Comparison of ENCODE assay signal across 32 cellular contexts in the genomic region with DNA sequence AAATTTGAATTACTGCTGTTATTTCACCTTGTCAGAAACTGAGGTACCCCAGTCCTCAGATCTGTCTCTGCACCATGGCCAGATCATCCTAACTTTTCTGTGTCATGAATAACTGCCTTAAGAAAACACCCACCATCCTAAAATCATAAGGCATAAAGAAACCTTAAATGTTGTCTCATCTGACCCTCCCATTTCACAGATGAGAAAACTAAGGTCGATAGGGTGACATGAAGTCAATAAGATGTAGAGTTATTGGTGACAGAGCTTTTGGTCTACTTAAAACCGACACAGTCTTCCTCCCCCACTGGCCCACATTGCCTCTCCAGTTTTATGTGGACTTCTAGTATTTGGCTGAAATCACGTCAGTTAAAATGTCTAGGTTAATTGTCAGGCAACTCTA.
"Had no signal": no experiment of that assay in that cellular context is flagged by ENCODE, and none has a peak within 500 bp of the region (broad histone marks: within the 10 kb centered on the region; RNA-seq: fewer than 3 reads in every experiment).

No MANE protein-coding gene starts in this region.

- H3K36me3 Mint-ChIP-seq: activated naive CD4-positive, alpha-beta T cell treated with anti-CD3 and anti-CD28 coated beads, Interleukin-2, amount 10 ng/mL, durations not matched to agents 7 days and 5 days; activated naive CD4-positive, alpha-beta T cell treated with anti-CD3 and anti-CD28 coated beads, Interleukin-2, amount 50 U/mL, for 72 hours; activated naive CD8-positive, alpha-beta T cell treated with anti-CD3 and anti-CD28 coated beads, Interleukin-2, amount 10 ng/mL, durations not matched to agents 7 days and 5 days; brain; T-cell had no signal

- H3K27me3 ChIP-seq: ascending aorta, breast epithelium, cardiac muscle cell, colonic mucosa, dorsolateral prefrontal cortex had no signal

- ATAC-seq: activated CD4-positive, CD25-positive, alpha-beta regulatory T cell treated with anti-CD3 and anti-CD28 coated beads, Interleukin-2, amount 50 U/mL, for 24 hours; activated CD8-positive, alpha-beta T cell treated with anti-CD3 and anti-CD28 coated beads for 36 hours; activated naive CD4-positive, alpha-beta T cell treated with anti-CD3 and anti-CD28 coated beads, Interleukin-2, amount 50 U/mL, for 72 hours; esophagus mucosa; T-cell had no signal

- H3K27me3 Mint-ChIP-seq: activated B cell treated with CpG ODN at 0.5 μM for 24 hours; activated CD8-positive, alpha-beta T cell treated with anti-CD3 and anti-CD28 coated beads for 36 hours; activated naive CD4-positive, alpha-beta T cell treated with anti-CD3 and anti-CD28 coated beads, Interleukin-2, amount 10 ng/mL, durations not matched to agents 7 days and 5 days; activated naive CD8-positive, alpha-beta T cell treated with anti-CD3 and anti-CD28 coated beads, Interleukin-2, amount 10 ng/mL, durations not matched to agents 7 days and 5 days; dendritic cell treated with granulocyte-macrophage colony-stimulating factor and Interleukin-4, amounts not matched to agents 40 ng/mL and 50 ng/mL, for 4 days; T-cell had no signal

- H3K9me3 Mint-ChIP-seq: activated B cell treated with CpG ODN at 0.5 μM for 24 hours; activated CD8-positive, alpha-beta T cell treated with anti-CD3 and anti-CD28 coated beads for 36 hours; activated naive CD4-positive, alpha-beta T cell treated with anti-CD3 and anti-CD28 coated beads, Interleukin-2, amount 10 ng/mL, durations not matched to agents 7 days and 5 days; activated naive CD8-positive, alpha-beta T cell treated with anti-CD3 and anti-CD28 coated beads, Interleukin-2, amount 10 ng/mL, durations not matched to agents 7 days and 5 days; dendritic cell treated with granulocyte-macrophage colony-stimulating factor and Interleukin-4, amounts not matched to agents 40 ng/mL and 50 ng/mL, for 4 days; T-cell; T-helper 1 cell treated with Interleukin-12 subunit alpha and Interleukin-12 subunit beta and Interleukin-4 antibody, amounts not matched to agents 30 μg/mL and 1 μg/mL, for 36 hours; T-helper 2 cell treated with Interferon-gamma antibody and Interleukin-4, amounts not matched to agents 5 μg/mL and 100 μg/mL, for 36 hours had no signal

- H3K36me3 ChIP-seq: ascending aorta, breast epithelium, cardiac muscle cell, colonic mucosa, WERI-Rb-1 had no signal

- H3K4me1 ChIP-seq: ascending aorta, breast epithelium, colonic mucosa had no signal

- DNase-seq: activated B cell treated with CpG ODN at 0.5 μM for 24 hours; activated CD4-positive, alpha-beta T cell treated with anti-CD3 and anti-CD28 coated beads for 48 hours; activated CD4-positive, alpha-beta T cell treated with anti-CD3 and anti-CD28 coated beads, Interleukin-2, amount 50 U/mL, for 1 hour; activated CD4-positive, alpha-beta T cell treated with anti-CD3 and anti-CD28 coated beads, Interleukin-2, amount 50 U/mL, for 48 hours; activated CD8-positive, alpha-beta memory T cell treated with anti-CD3 and anti-CD28 coated beads for 24 hours; activated CD8-positive, alpha-beta T cell treated with anti-CD3 and anti-CD28 coated beads for 36 hours; activated gamma-delta T cell; activated naive CD4-positive, alpha-beta T cell; activated naive CD4-positive, alpha-beta T cell treated with anti-CD3 and anti-CD28 coated beads, Interleukin-2, amount 10 ng/mL, durations not matched to agents 7 days and 5 days; activated naive CD8-positive, alpha-beta T cell treated with anti-CD3 and anti-CD28 coated beads, Interleukin-2, amount 10 ng/mL, durations not matched to agents 7 days and 5 days; activated T-cell treated with anti-CD3 and anti-CD28 coated beads, Interleukin-2, amount 50 U/mL, for 48 hours; central memory CD4-positive, alpha-beta T cell; cerebellar nuclear complex; colonic mucosa; dorsolateral prefrontal cortex; effector memory CD4-positive, alpha-beta T cell; endodermal cell; SW 1271; T-cell; T1000; WERI-Rb-1 had no signal

- H3K4me3 ChIP-seq: ascending aorta, breast epithelium, cardiac muscle cell, colonic mucosa, dorsolateral prefrontal cortex had no signal

- H3K27ac ChIP-seq: ascending aorta, breast epithelium, cardiac muscle cell, colonic mucosa, dorsolateral prefrontal cortex, WERI-Rb-1 had no signal

- H3K9me3 ChIP-seq: ascending aorta, breast epithelium, colonic mucosa had no signal

- H3K4me3 Mint-ChIP-seq: activated B cell treated with CpG ODN at 0.5 μM for 24 hours; activated CD8-positive, alpha-beta T cell treated with anti-CD3 and anti-CD28 coated beads for 36 hours; activated naive CD4-positive, alpha-beta T cell treated with anti-CD3 and anti-CD28 coated beads, Interleukin-2, amount 10 ng/mL, durations not matched to agents 7 days and 5 days; activated naive CD8-positive, alpha-beta T cell treated with anti-CD3 and anti-CD28 coated beads, Interleukin-2, amount 10 ng/mL, durations not matched to agents 7 days and 5 days; brain; dendritic cell treated with granulocyte-macrophage colony-stimulating factor and Interleukin-4, amounts not matched to agents 40 ng/mL and 50 ng/mL, for 4 days; endodermal cell; T-cell; T-helper 1 cell treated with Interleukin-12 subunit alpha and Interleukin-12 subunit beta and Interleukin-4 antibody, amounts not matched to agents 30 μg/mL and 1 μg/mL, for 36 hours; T-helper 2 cell treated with Interferon-gamma antibody and Interleukin-4, amounts not matched to agents 5 μg/mL and 100 μg/mL, for 36 hours had no signal

- H3K27ac Mint-ChIP-seq: activated B cell treated with CpG ODN at 0.5 μM for 24 hours; activated CD8-positive, alpha-beta T cell treated with anti-CD3 and anti-CD28 coated beads for 36 hours; activated naive CD4-positive, alpha-beta T cell treated with anti-CD3 and anti-CD28 coated beads, Interleukin-2, amount 10 ng/mL, durations not matched to agents 7 days and 5 days; activated naive CD4-positive, alpha-beta T cell treated with anti-CD3 and anti-CD28 coated beads, Interleukin-2, amount 50 U/mL, for 72 hours; activated naive CD8-positive, alpha-beta T cell treated with anti-CD3 and anti-CD28 coated beads, Interleukin-2, amount 10 ng/mL, durations not matched to agents 7 days and 5 days; brain; dendritic cell treated with granulocyte-macrophage colony-stimulating factor and Interleukin-4, amounts not matched to agents 40 ng/mL and 50 ng/mL, for 4 days; endodermal cell; T-helper 1 cell treated with Interleukin-12 subunit alpha and Interleukin-12 subunit beta and Interleukin-4 antibody, amounts not matched to agents 30 μg/mL and 1 μg/mL, for 36 hours; T-helper 2 cell treated with Interferon-gamma antibody and Interleukin-4, amounts not matched to agents 5 μg/mL and 100 μg/mL, for 36 hours had no signal

- FAIRE-seq: frontal cortex had no signal
